17 cellular contexts compared by ENCODE assay signal in the genomic region with DNA sequence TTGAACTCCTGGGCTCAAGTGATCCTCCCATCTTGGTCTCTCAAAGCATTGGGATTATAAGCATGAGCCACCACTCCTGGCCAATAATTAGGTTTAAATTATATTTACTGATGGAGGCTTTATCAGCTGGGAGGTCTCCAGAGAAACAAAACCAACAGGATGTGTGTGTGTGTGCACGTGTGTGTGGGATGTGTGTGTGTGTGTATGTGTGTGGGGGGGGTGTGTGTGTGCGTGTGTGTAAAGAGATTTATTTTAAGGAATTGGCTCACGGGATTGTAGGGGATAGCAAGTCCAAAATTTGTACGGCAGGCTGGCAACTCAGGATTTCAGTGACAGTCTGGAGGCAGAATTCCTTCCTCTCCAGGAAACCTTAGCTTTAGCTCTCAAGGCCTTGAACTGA. TPM values are rescaled to one million over a fixed set of nuclear protein-coding genes. Genes with fewer than 3 reads are reported as not detected.
"Had no signal": no experiment of that assay in that cellular context is flagged by ENCODE, and none has a peak within 500 bp of the region (broad histone marks: within the 10 kb centered on the region; RNA-seq: fewer than 3 reads in every experiment).

No MANE protein-coding gene starts in this region.

- H3K36me3 ChIP-seq: gastrocnemius medialis, heart right ventricle, left lung, right atrium auricular region had no signal

- ATAC-seq: effector memory CD8-positive, alpha-beta T cell; gastrocnemius medialis; heart right ventricle; left lung had no signal

- H3K4me1 Mint-ChIP-seq: brain had no signal

- H3K27ac Mint-ChIP-seq: activated T-cell treated with anti-CD3 and anti-CD28 coated beads, Interleukin-2, amount 50 U/mL, for 72 hours; brain; dendritic cell treated with granulocyte-macrophage colony-stimulating factor and Interleukin-4, amounts not matched to agents 40 ng/mL and 50 ng/mL, for 4 days had no signal

- H3K27me3 Mint-ChIP-seq: effector memory CD8-positive, alpha-beta T cell had no signal

- DNase-seq: activated CD4-positive, alpha-beta T cell treated with anti-CD3 and anti-CD28 coated beads for 48 hours; activated naive CD4-positive, alpha-beta T cell treated with anti-CD3 and anti-CD28 coated beads, Interleukin-2, amount 50 U/mL, for 16 hours; activated T-cell treated with anti-CD3 and anti-CD28 coated beads, Interleukin-2, amount 50 U/mL, for 72 hours; amniotic stem cell; cerebellar nuclear complex; effector memory CD8-positive, alpha-beta T cell; gastrocnemius medialis; heart right ventricle; left lung; mesendoderm had no signal

- H3K4me3 Mint-ChIP-seq: activated T-cell treated with anti-CD3 and anti-CD28 coated beads, Interleukin-2, amount 50 U/mL, for 72 hours; brain; dendritic cell treated with granulocyte-macrophage colony-stimulating factor and Interleukin-4, amounts not matched to agents 40 ng/mL and 50 ng/mL, for 4 days; effector memory CD8-positive, alpha-beta T cell had no signal

- H3K27ac ChIP-seq: epithelial cell of prostate, gastrocnemius medialis, right atrium auricular region, tibial nerve had no signal

- H3K9me3 Mint-ChIP-seq: activated T-cell treated with anti-CD3 and anti-CD28 coated beads, Interleukin-2, amount 50 U/mL, for 72 hours; brain; dendritic cell treated with granulocyte-macrophage colony-stimulating factor and Interleukin-4, amounts not matched to agents 40 ng/mL and 50 ng/mL, for 4 days; effector memory CD8-positive, alpha-beta T cell had no signal

- H3K9me3 ChIP-seq: gastrocnemius medialis, heart right ventricle, left lung, right atrium auricular region, tibial nerve had no signal

- H3K4me3 ChIP-seq: gastrocnemius medialis, right atrium auricular region, skin epidermis, tibial nerve had no signal

RNA-seq across cellular contexts. Expression of gene BICDL2, which starts 14.3 kb away (rescaled TPM):
- total RNA-seq: heart right ventricle, tibial nerve had no signal

RNA-seq across cellular contexts. Expression of gene IL32, which starts 14.4 kb away (rescaled TPM):
- total RNA-seq: SK-MEL-5 had no signal
